ENCODE assay signal across 1 cellular context in the genomic region with DNA sequence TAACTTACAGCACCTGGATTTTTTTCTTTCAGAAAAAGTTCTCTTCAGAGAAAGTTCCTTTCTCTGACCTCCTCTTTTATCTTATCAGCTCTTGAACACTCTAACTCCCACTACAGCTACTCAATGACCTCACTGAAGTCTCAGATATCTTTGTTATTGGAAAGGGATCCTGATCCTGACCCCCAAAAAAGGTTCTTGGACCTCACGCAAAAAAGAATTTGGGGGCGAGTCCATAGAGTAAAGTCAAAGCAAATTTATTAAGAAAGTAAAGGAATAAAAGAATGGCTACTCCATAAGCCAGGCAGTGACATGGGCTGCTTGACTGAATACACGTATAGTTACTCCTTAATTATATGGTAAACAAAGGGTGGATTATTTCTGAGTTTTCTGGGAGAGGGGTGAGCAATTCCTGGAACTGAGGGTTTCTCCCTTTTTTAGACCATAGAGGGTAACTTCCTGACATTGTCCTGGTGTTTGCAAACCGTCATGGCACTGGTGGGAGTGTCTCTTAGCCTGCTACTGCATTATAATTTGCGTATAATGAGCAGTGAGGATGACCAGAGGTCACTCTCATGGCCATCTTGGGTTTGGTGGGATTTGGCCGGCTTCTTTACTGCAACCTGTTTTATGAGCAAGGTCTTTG.
A peak's percentile ranks its signal among the peaks of the same experiment; 100 is the strongest.
TF ChIP-seq lines count a peak whose summit lies in the region.

No MANE protein-coding gene starts in this region.

TF ChIP-seq in K562, 482 proteins besides CTCF, POLR2A, EP300 and RAD21 (continued from another document and continues in another):
- TF ChIP-seq AFF1 (IDR thresholded peaks at IDR 0.05; ENCODE audit: low read depth in 1 of 2, partially characterized antibody in 2 of 2) (peak; percentile 23 to 85), ZNF780A (CRISPR knock-in tag; IDR thresholded peaks at IDR 0.05) (no peak), CBFA2T2 (conservative IDR thresholded peaks at IDR 0.05) (peak; percentile 98), NCOA2 (IDR thresholded peaks at IDR 0.05; ENCODE audit: partially characterized antibody in 2 of 2) (peak; percentile 69 to 76), ZNF280A (IDR thresholded peaks at IDR 0.05; ENCODE audit: low read depth, partially characterized antibody) (no peak), JUND (IDR thresholded peaks at IDR 0.05; ENCODE audit: borderline replicate concordance, low read depth, low read length) (peak; percentile 93), JUND (tag; IDR thresholded peaks at IDR 0.05; ENCODE audit: borderline replicate concordance, low read depth, low read length) (peak; percentile 79; the same call in 2 of the 3 replicates), ZNF644 (tag; IDR thresholded peaks at IDR 0.05; ENCODE audit: low read depth) (0 out of 2 replicates have a peak, but pooled peaks have one; percentile 43), ZNF398 (CRISPR knock-in tag; IDR thresholded peaks at IDR 0.05) (no peak), ZNF143 (CRISPR knock-in tag; IDR thresholded peaks at IDR 0.05) (no peak), SPI1 (IDR thresholded peaks at IDR 0.05; ENCODE audit: borderline replicate concordance, low read depth, low read length) (no peak), FOS (IDR thresholded peaks at IDR 0.05; ENCODE audit: extremely low read depth, insufficient read length) (no peak), ZNF75A (CRISPR knock-in tag; IDR thresholded peaks at IDR 0.05) (no peak), GABPB2 (CRISPR knock-in tag; conservative IDR thresholded peaks at IDR 0.05) (no peak), EZH2 (IDR thresholded peaks at IDR 0.05; ENCODE audit: borderline replicate concordance, low read depth, low read length) (no peak), ELK3 (CRISPR knock-in tag; IDR thresholded peaks at IDR 0.05) (no peak), SREBF1 (IDR thresholded peaks at IDR 0.05; ENCODE audit: borderline replicate concordance, low read depth, low read length) (no peak), ZNF77 (CRISPR knock-in tag; IDR thresholded peaks at IDR 0.05) (no peak), TCF3 (CRISPR knock-in tag; IDR thresholded peaks at IDR 0.05) (peak; percentile 91), KAT8 (IDR thresholded peaks at IDR 0.05; ENCODE audit: low read depth) (no peak), LEF1 (IDR thresholded peaks at IDR 0.05) (peak; percentile 94), E2F1 (CRISPR knock-in tag; IDR thresholded peaks at IDR 0.05) (peak; percentile 33; the same call in 1 of the 2 replicates), NEUROD1 (IDR thresholded peaks at IDR 0.05; ENCODE audit: borderline replicate concordance, low read depth, low read length, partially characterized antibody) (peak; percentile 82), TFAP4 (CRISPR knock-in tag; IDR thresholded peaks at IDR 0.05; ENCODE audit: borderline replicate concordance) (no peak), ZNF408 (CRISPR knock-in tag; IDR thresholded peaks at IDR 0.05; ENCODE audit: low read depth) (no peak), SMARCA4 (IDR thresholded peaks at IDR 0.05) (peak; percentile 99), ZNF785 (CRISPR knock-in tag; IDR thresholded peaks at IDR 0.05) (no peak), ZFP30 (CRISPR knock-in tag; IDR thresholded peaks at IDR 0.05; ENCODE audit: borderline replicate concordance) (no peak), ETV6 (IDR thresholded peaks at IDR 0.05; ENCODE audit: borderline replicate concordance in 1 of 2, low read depth in 2 of 2, low read length in 1 of 2) (no peak; a peak in 1 of 4 replicates), ETV6 (CRISPR knock-in tag; IDR thresholded peaks at IDR 0.05; ENCODE audit: borderline replicate concordance) (no peak), MEIS2 (IDR thresholded peaks at IDR 0.05; ENCODE audit: partially characterized antibody) (no peak), MCM7 (IDR thresholded peaks at IDR 0.05) (no peak)
- TF ChIP-seq, protein P1, sequence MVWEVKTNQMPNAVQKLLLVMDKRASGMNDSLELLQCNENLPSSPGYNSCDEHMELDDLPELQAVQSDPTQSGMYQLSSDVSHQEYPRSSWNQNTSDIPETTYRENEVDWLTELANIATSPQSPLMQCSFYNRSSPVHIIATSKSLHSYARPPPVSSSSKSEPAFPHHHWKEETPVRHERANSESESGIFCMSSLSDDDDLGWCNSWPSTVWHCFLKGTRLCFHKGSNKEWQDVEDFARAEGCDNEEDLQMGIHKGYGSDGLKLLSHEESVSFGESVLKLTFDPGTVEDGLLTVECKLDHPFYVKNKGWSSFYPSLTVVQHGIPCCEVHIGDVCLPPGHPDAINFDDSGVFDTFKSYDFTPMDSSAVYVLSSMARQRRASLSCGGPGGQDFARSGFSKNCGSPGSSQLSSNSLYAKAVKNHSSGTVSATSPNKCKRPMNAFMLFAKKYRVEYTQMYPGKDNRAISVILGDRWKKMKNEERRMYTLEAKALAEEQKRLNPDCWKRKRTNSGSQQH (CRISPR knock-in tag; IDR thresholded peaks at IDR 0.05), result no peak
- TF ChIP-seq, protein P2, sequence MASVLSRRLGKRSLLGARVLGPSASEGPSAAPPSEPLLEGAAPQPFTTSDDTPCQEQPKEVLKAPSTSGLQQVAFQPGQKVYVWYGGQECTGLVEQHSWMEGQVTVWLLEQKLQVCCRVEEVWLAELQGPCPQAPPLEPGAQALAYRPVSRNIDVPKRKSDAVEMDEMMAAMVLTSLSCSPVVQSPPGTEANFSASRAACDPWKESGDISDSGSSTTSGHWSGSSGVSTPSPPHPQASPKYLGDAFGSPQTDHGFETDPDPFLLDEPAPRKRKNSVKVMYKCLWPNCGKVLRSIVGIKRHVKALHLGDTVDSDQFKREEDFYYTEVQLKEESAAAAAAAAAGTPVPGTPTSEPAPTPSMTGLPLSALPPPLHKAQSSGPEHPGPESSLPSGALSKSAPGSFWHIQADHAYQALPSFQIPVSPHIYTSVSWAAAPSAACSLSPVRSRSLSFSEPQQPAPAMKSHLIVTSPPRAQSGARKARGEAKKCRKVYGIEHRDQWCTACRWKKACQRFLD (CRISPR knock-in tag; IDR thresholded peaks at IDR 0.05), result no peak
- TF ChIP-seq, protein P3, sequence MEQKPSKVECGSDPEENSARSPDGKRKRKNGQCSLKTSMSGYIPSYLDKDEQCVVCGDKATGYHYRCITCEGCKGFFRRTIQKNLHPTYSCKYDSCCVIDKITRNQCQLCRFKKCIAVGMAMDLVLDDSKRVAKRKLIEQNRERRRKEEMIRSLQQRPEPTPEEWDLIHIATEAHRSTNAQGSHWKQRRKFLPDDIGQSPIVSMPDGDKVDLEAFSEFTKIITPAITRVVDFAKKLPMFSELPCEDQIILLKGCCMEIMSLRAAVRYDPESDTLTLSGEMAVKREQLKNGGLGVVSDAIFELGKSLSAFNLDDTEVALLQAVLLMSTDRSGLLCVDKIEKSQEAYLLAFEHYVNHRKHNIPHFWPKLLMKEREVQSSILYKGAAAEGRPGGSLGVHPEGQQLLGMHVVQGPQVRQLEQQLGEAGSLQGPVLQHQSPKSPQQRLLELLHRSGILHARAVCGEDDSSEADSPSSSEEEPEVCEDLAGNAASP (IDR thresholded peaks at IDR 0.05), result no peak
- TF ChIP-seq, protein P4, sequence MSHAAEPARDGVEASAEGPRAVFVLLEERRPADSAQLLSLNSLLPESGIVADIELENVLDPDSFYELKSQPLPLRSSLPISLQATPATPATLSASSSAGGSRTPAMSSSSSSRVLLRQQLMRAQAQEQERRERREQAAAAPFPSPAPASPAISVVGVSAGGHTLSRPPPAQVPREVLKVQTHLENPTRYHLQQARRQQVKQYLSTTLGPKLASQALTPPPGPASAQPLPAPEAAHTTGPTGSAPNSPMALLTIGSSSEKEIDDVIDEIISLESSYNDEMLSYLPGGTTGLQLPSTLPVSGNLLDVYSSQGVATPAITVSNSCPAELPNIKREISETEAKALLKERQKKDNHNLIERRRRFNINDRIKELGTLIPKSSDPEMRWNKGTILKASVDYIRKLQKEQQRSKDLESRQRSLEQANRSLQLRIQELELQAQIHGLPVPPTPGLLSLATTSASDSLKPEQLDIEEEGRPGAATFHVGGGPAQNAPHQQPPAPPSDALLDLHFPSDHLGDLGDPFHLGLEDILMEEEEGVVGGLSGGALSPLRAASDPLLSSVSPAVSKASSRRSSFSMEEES (CRISPR knock-in tag; IDR thresholded peaks at IDR 0.05), result no peak
